In the genomic region with DNA sequence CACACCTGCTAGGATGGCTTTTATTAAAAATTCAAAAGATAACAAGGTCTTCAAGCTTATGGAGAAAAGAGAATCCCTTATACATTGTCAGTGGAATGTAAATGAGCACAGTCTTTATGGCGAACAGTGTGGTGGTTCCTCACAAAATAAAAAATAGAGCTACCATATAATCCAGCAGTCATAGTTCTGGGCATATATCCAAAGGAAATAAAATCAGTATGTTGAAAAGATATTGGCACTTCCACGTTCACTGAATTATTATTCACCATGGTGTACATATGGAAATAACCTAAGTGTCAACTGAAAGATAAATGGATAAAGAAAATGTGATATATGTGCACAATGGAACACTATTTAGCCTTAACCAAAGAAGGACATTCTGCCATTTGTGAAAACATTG, we compare ENCODE assay signal across 1 cellular context.
TF ChIP-seq lines count a peak whose summit lies in the region.

No MANE protein-coding gene starts in this region.

TF ChIP-seq in endothelial cell of umbilical vein, 7 proteins besides CTCF, POLR2A, EP300 and RAD21 (continued from another document):
- TF ChIP-seq POLR2AphosphoS5 (IDR thresholded peaks at IDR 0.05; ENCODE audit: insufficient read depth, low read depth, low read length), result no peak
